ENCODE assay signal across 1 cellular context in the genomic region with DNA sequence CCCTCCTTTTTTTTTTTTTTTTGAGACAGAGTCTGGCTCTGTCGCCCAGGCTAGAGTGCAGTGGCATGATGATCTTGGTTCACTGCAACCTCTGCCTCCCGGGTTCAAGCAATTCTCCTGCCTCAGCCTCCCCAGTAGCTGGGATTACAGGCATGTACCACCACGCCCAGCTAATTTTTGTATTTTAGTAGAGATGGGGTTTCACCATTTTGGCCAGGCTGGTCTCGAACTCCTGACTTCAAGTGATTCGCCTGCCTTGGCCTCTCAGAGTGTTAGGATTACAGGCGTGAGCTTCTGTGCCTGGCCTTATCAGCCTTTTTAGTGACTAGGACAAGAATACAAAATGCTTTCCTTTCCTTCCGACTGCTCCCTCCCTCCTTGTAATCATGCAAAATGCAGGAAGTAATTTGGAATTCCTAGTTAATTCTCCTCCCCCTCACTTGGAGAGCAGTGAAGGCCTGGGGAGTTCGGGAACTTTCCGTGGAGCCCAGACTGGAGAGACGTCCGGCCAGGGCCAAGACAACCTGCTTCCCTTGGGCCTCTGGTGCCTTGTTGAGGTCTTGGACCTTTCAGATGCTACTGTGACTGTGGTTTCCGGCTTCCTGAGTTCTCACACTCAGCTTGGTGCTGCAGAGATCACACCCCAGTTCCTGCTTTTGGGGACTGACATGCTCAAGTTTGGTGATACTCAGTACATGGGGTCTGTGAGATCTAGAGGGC.
TF ChIP-seq lines count a peak whose summit lies in the region.

No MANE protein-coding gene starts in this region.

TF ChIP-seq in H1, 55 proteins besides CTCF, POLR2A, EP300 and RAD21:
- TF ChIP-seq TAF1 (IDR thresholded peaks at IDR 0.05; ENCODE audit: low read depth, low read length) (0 out of 2 replicates have a peak, but pooled peaks have one; percentile 29), EGR1 (IDR thresholded peaks at IDR 0.05; ENCODE audit: borderline replicate concordance, low read depth, low read length) (peak; percentile 25; the same call in 1 of the 2 replicates)
